Comparison of ENCODE assay signal across 6 cellular contexts in the genomic region with DNA sequence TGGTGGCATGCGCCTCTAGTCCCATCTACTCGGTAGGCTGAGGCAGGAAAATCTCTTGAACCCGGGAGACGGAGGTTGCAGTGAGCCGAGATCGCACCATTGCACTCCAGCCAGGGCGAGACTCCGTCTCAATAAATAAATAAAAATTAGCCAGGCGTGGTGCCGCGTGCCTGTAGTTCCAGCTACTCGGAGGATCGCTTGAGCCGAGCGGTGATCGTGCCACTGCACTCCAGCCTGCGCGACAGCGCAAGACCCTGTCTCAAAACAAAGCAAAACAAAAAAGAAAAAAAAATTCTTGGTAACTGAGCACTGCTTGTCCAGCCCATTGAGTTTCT. TPM values are rescaled to one million over a fixed set of nuclear protein-coding genes. Genes with fewer than 3 reads are reported as not detected.
DNase-seq lines count a peak whose midpoint lies in the region; ATAC-seq lines count a peak whose summit lies in the region.

No MANE protein-coding gene starts in this region.

- H3K4me3 ChIP-seq in HUES64 (ENCODE audit: low read length) (peak overlapping the region; percentile 77), trophoblast cell (ENCODE audit: low read depth, low read length) (peak overlapping the region; percentile 82)

- peak overlapping the region; percentile 89 for H3K4me3 Mint-ChIP-seq in dendritic cell treated with granulocyte-macrophage colony-stimulating factor and Interleukin-4, amounts not matched to agents 40 ng/mL and 50 ng/mL, for 4 days

- peak overlapping the region; percentile 63 for H4K91ac ChIP-seq in trophoblast cell (ENCODE audit: low read depth, low read length)

- peak overlapping the region; percentile 98 for H3K27ac Mint-ChIP-seq in dendritic cell treated with granulocyte-macrophage colony-stimulating factor and Interleukin-4, amounts not matched to agents 40 ng/mL and 50 ng/mL, for 4 days

- H3K18ac ChIP-seq in trophoblast cell (ENCODE audit: low read length): no peak overlapping the region

- no peak overlapping the region for H2BK120ac ChIP-seq in trophoblast cell (ENCODE audit: insufficient read depth, low read length, poor library complexity)

- H3K4me1 ChIP-seq in HUES64 (ENCODE audit: insufficient read depth, low read length): no peaks in the 10 kb centered on the region
- peaks cover 5% of the 10 kb centered on the region in 2 experiments for H3K4me1 ChIP-seq in trophoblast cell (ENCODE audit: control insufficient read depth in 1 of 2, insufficient read depth in 2 of 2, low read length in 2 of 2)

- H3K14ac ChIP-seq in trophoblast cell (ENCODE audit: low read length): peak overlapping the region; percentile 38

- no peaks in the 10 kb centered on the region for H3K27me3 ChIP-seq in HUES64 (ENCODE audit: insufficient read depth, low read length)
- H3K27me3 ChIP-seq in trophoblast cell (ENCODE audit: insufficient read depth, low read length): no peaks in the 10 kb centered on the region

- H3K36me3 ChIP-seq in HUES64 (ENCODE audit: insufficient read depth, low read length) (peaks cover 68% of the 10 kb centered on the region), trophoblast cell (ENCODE audit: control insufficient read depth in 1 of 2, insufficient read depth in 2 of 2, low read length in 2 of 2) (peaks cover 28 to 44% of the 10 kb centered on the region in 2 experiments)

- H3K36me3 Mint-ChIP-seq in dendritic cell treated with granulocyte-macrophage colony-stimulating factor and Interleukin-4, amounts not matched to agents 40 ng/mL and 50 ng/mL, for 4 days (ENCODE audit: low read depth): peaks cover 89% of the 10 kb centered on the region

- H3K27me3 Mint-ChIP-seq in dendritic cell treated with granulocyte-macrophage colony-stimulating factor and Interleukin-4, amounts not matched to agents 40 ng/mL and 50 ng/mL, for 4 days: no peaks in the 10 kb centered on the region

- H3K9ac ChIP-seq in HUES64 (ENCODE audit: low read depth, low read length) (peak overlapping the region; percentile 57), trophoblast cell (ENCODE audit: low read length) (no peak overlapping the region)

- peaks cover 8% of the 10 kb centered on the region for H3K79me1 ChIP-seq in trophoblast cell (ENCODE audit: low read length)

- H3K9me3 Mint-ChIP-seq in dendritic cell treated with granulocyte-macrophage colony-stimulating factor and Interleukin-4, amounts not matched to agents 40 ng/mL and 50 ng/mL, for 4 days: no peaks in the 10 kb centered on the region

- whole genome bisulfite sequencing in HUES64: 69% methylated on average over 19 of the region's 19 CpGs
- WGBS in trophoblast cell (ENCODE audit: extremely low coverage, insufficient coverage, insufficient read length): no CpG with 5 or more reads among the region's 19 CpGs

- intact Hi-C loops in dendritic cell treated with granulocyte-macrophage colony-stimulating factor and Interleukin-4, amounts not matched to agents 40 ng/mL and 50 ng/mL, for 4 days (cut with micrococcal nuclease): loop anchor here (1.0 to 10.0 kb wide), 5 partner anchors 17 to 259 kb away; a partner anchor contains a TSS

- H2AK5ac ChIP-seq in trophoblast cell (ENCODE audit: low read length): no peak overlapping the region

- no peak for ATAC-seq in GM21737 (IDR thresholded peaks at IDR 0.05; ENCODE audit: unreplicated experiment)
- no peak for ATAC-seq in HG03460 (IDR thresholded peaks at IDR 0.05; ENCODE audit: unreplicated experiment)

- no peak overlapping the region for H2BK12ac ChIP-seq in trophoblast cell (ENCODE audit: low read length)

- H3K4me2 ChIP-seq in trophoblast cell (ENCODE audit: low read length): peak overlapping the region; percentile 57

- no peak overlapping the region for H3K27ac ChIP-seq in HUES64 (ENCODE audit: low read depth, low read length)
- peak overlapping the region; percentile 45 for H3K27ac ChIP-seq in trophoblast cell (ENCODE audit: low read depth, low read length)

- H3K23ac ChIP-seq in trophoblast cell (ENCODE audit: low read length): no peak overlapping the region

- H2BK5ac ChIP-seq in trophoblast cell (ENCODE audit: low read depth, low read length, poor library complexity): peak overlapping the region; percentile 34

- H4K8ac ChIP-seq in trophoblast cell (ENCODE audit: low read depth, low read length): peak overlapping the region; percentile 87

- no peaks in the 10 kb centered on the region for H3K9me3 ChIP-seq in HUES64 (ENCODE audit: insufficient read depth, low read depth, low read length)
- H3K9me3 ChIP-seq in trophoblast cell (ENCODE audit: insufficient read depth, low read depth, low read length): no peaks in the 10 kb centered on the region

- no peak overlapping the region for H3K4ac ChIP-seq in trophoblast cell (ENCODE audit: low read depth, low read length)

- DNase-seq in trophoblast cell (no peak), GM19238 (ENCODE audit: insufficient read length, low spot score) (no peak)

- H4K12ac ChIP-seq in trophoblast cell (ENCODE audit: low read depth, low read length): peak overlapping the region; percentile 79

- H2AFZ ChIP-seq in trophoblast cell (ENCODE audit: insufficient read depth, low read length, poor library complexity): peak overlapping the region; percentile 75

- H3K4me1 Mint-ChIP-seq in dendritic cell treated with granulocyte-macrophage colony-stimulating factor and Interleukin-4, amounts not matched to agents 40 ng/mL and 50 ng/mL, for 4 days (ENCODE audit: low read depth): peaks cover 48% of the 10 kb centered on the region

- H3K79me2 ChIP-seq in trophoblast cell (ENCODE audit: control insufficient read depth, insufficient read depth, low read length, poor library complexity): peaks cover 8% of the 10 kb centered on the region

RNA-seq across cellular contexts. Expression of a gene that starts 0.7 kb away (rescaled TPM):
- 13.8 TPM for polyA plus RNA-seq in HUES64 (2013, experiment 1 of 2)
- polyA plus RNA-seq in HUES64 (2013, experiment 2 of 2): 11.3 TPM
- polyA plus RNA-seq in trophoblast cell (2013): 18.0 and 18.5 TPM in 2 replicates

RNA-seq across cellular contexts. Expression of a gene that starts 9.4 kb away (rescaled TPM):
- polyA plus RNA-seq in HUES64 (2013, experiment 1 of 2): 0.70 TPM
- 0.51 TPM for polyA plus RNA-seq in HUES64 (2013, experiment 2 of 2)
- polyA plus RNA-seq in trophoblast cell (2013): 0.51 and 0.56 TPM in 2 replicates

RNA-seq across cellular contexts. Expression of a gene that starts 16.4 kb away (rescaled TPM):
- 58.9 TPM for polyA plus RNA-seq in HUES64 (2013, experiment 1 of 2)
- polyA plus RNA-seq in HUES64 (2013, experiment 2 of 2): 66.9 TPM
- 109 and 116 TPM in 2 replicates for polyA plus RNA-seq in trophoblast cell (2013)

RNA-seq across cellular contexts. Expression of a gene that starts 16.6 kb away (rescaled TPM):
- 98.2 TPM for polyA plus RNA-seq in HUES64 (2013, experiment 1 of 2)
- 99.8 TPM for polyA plus RNA-seq in HUES64 (2013, experiment 2 of 2)
- 103 and 108 TPM in 2 replicates for polyA plus RNA-seq in trophoblast cell (2013)

RNA-seq across cellular contexts. Expression of a gene that starts 24.7 kb away (rescaled TPM):
- 13.9 TPM for polyA plus RNA-seq in HUES64 (2013, experiment 1 of 2)
- polyA plus RNA-seq in HUES64 (2013, experiment 2 of 2): 16.7 TPM
- 5.7 and 6.8 TPM in 2 replicates for polyA plus RNA-seq in trophoblast cell (2013)
